Comparison of ENCODE assay signal across 24 cellular contexts in genomic region chr3:126313580-126314304, GRCh38. TPM values are rescaled to one million over a fixed set of nuclear protein-coding genes. Genes with fewer than 3 reads are reported as not detected.
DNase-seq lines count a peak whose midpoint lies in the region; ATAC-seq and TF ChIP-seq lines count a peak whose summit lies in the region.
"Had no signal": no experiment of that assay in that cellular context is flagged by ENCODE, and none has a peak within 500 bp of the region (broad histone marks: within the 10 kb centered on the region; RNA-seq: fewer than 3 reads in every experiment).

No MANE protein-coding gene starts in this region.

- H3K9ac ChIP-seq in PC-3 (ENCODE audit: low read length): no peak overlapping the region

- H3K4me1 Mint-ChIP-seq in CD8-positive, alpha-beta T cell (ENCODE audit: low read depth): no peaks in the 10 kb centered on the region
- H3K4me1 Mint-ChIP-seq: central memory CD8-positive, alpha-beta T cell; stimulated activated naive B cell treated with anti-CD40 and anti-IgM and Interleukin-4, amounts not matched to agents 10 μg/mL and 1 μg/mL and 100 μg/mL, for 72 hours had no signal

- no peak overlapping the region for H3K27ac Mint-ChIP-seq in CD8-positive, alpha-beta T cell
- H3K27ac Mint-ChIP-seq: activated naive CD8-positive, alpha-beta T cell; activated T-helper 2 cell treated with anti-CD3 and anti-CD28 coated beads, Interferon-gamma antibody, Interleukin-2, Interleukin-4, amounts not matched to agents 10 μg/mL and 5 μg/mL and 100 μg/mL, durations not matched to agents 14 hours and 24 hours and 36 hours; stimulated activated naive B cell treated with anti-CD40 and anti-IgM and Interleukin-4, amounts not matched to agents 10 μg/mL and 1 μg/mL and 100 μg/mL, for 72 hours had no signal

- TF ChIP-seq RAD21 in Ishikawa (IDR thresholded peaks at IDR 0.05; ENCODE audit: low read depth): no peak

- CTCF ChIA-PET in CD8-positive, alpha-beta T cell (lab: Charles Lee): no interaction called here
- CTCF ChIA-PET in PC-3 (lab: Charles Lee): no interaction called here

- no peak for TF ChIP-seq CTCF in cardiac fibroblast (IDR thresholded peaks at IDR 0.05; ENCODE audit: low read depth, low read length)
- no peak for TF ChIP-seq CTCF in ovary (IDR thresholded peaks at IDR 0.05)
- no peak for TF ChIP-seq CTCF in CD8-positive, alpha-beta T cell (IDR thresholded peaks at IDR 0.05)
- no peak for TF ChIP-seq CTCF in PC-3 (conservative IDR thresholded peaks at IDR 0.05; ENCODE audit: low read depth, low read length)

- no peaks in the 10 kb centered on the region for H3K79me2 ChIP-seq in PC-3 (ENCODE audit: low read length)

- H3K27me3 ChIP-seq in ovary (no peaks in the 10 kb centered on the region), PC-3 (ENCODE audit: low read length) (no peaks in the 10 kb centered on the region)
- H3K27me3 ChIP-seq in CD8-positive, alpha-beta T cell (ENCODE audit: insufficient read depth, low read length): no peaks in the 10 kb centered on the region
- H3K27me3 ChIP-seq: BE2C, foreskin keratinocyte had no signal

- H3K27me3 Mint-ChIP-seq in CD8-positive, alpha-beta T cell (ENCODE audit: low read depth): no peaks in the 10 kb centered on the region
- H3K27me3 Mint-ChIP-seq: activated naive CD8-positive, alpha-beta T cell had no signal

- H3K4me1 ChIP-seq in ovary (ENCODE audit: insufficient read depth) (peaks cover 28% of the 10 kb centered on the region), PC-3 (ENCODE audit: insufficient read depth, low read length) (no peaks in the 10 kb centered on the region)
- H3K4me1 ChIP-seq in CD8-positive, alpha-beta T cell (ENCODE audit: insufficient read depth, low read length): no peaks in the 10 kb centered on the region
- H3K4me1 ChIP-seq: BE2C, foreskin keratinocyte, psoas muscle had no signal

- no peak for ATAC-seq in CD8-positive, alpha-beta T cell
- no peak for ATAC-seq in PC-3
- ATAC-seq: foreskin keratinocyte; psoas muscle; stimulated activated naive B cell treated with anti-CD40 and anti-IgM and Interleukin-4, amounts not matched to agents 10 μg/mL and 1 μg/mL and 100 μg/mL, for 72 hours had no signal

- peak overlapping the region; percentile 12 to 62 for H3K27ac ChIP-seq in ovary
- H3K27ac ChIP-seq in CD8-positive, alpha-beta T cell (ENCODE audit: low read depth, low read length): no peak overlapping the region
- no peak overlapping the region for H3K27ac ChIP-seq in PC-3 (ENCODE audit: low read length)
- H3K27ac ChIP-seq: foreskin keratinocyte, HL-60, psoas muscle, RWPE1, SK-N-MC, skin epidermis, thoracic aorta had no signal

- H3K9me2 ChIP-seq in PC-3 (replicated peaks; ENCODE audit: low read length): no peaks in the 10 kb centered on the region

- 67 to 78% (median 72%) methylated on average over 6 of the region's 6 CpGs for WGBS in ovary, 3 donors

- H3F3A ChIP-seq in PC-3 (ENCODE audit: low read length, unreplicated experiment): no peaks in the 10 kb centered on the region

- intact Hi-C loops in ovary (cut with DNase I): loop anchor here in 1 of 4 donors (5.0 kb wide), 1 partner anchor 39 kb away; no protein-coding TSS in a partner anchor
- intact Hi-C loops in CD8-positive, alpha-beta T cell (cut with DNase I, micrococcal nuclease): no loop called here
- intact Hi-C loops in PC-3 (cut with micrococcal nuclease): no loop called here

- no TSS peak for BruUV-seq in PC-3 (replicated peaks; lab: Mats Ljungman, UMichigan)

- H2AFZ ChIP-seq in PC-3 (ENCODE audit: low read length): no peak overlapping the region

- TF ChIP-seq EP300 in Ishikawa (IDR thresholded peaks at IDR 0.05; ENCODE audit: borderline replicate concordance) (no peak), ovary (IDR thresholded peaks at IDR 0.05) (no peak)

- H3K4me3 Mint-ChIP-seq in CD8-positive, alpha-beta T cell: no peak overlapping the region
- H3K4me3 Mint-ChIP-seq: activated naive CD8-positive, alpha-beta T cell; central memory CD8-positive, alpha-beta T cell; stimulated activated naive B cell treated with anti-CD40 and anti-IgM and Interleukin-4, amounts not matched to agents 10 μg/mL and 1 μg/mL and 100 μg/mL, for 72 hours had no signal

- DNase-seq in NCI-H2196 (lab: John Stamatoyannopoulos, UW; ENCODE audit: unreplicated experiment) (peak; percentile 27), NCI-H2196 treated with DMSO at 0.1 percent for 48 hours (lab: John Stamatoyannopoulos, UW; ENCODE audit: unreplicated experiment) (no peak), cardiac fibroblast (ENCODE audit: low read depth in 2 of 2) (peak; percentile 10 to 13), ovary (peak in 1 of 5 donors; percentile 29), PC-3 (no peak)
- no peak for DNase-seq in stimulated activated naive CD4-positive, alpha-beta T cell (lab: John Stamatoyannopoulos, UW)
- no peak for DNase-seq in CD8-positive, alpha-beta T cell
- DNase-seq: activated CD4-positive, alpha-beta T cell treated with anti-CD3 and anti-CD28 coated beads for 48 hours; BE2C; foreskin keratinocyte; NCI-H1436 treated with DMSO at 0.1 percent for 48 hours; NCI-H226; psoas muscle; stimulated activated naive B cell treated with anti-CD40 and anti-IgM and Interleukin-4, amounts not matched to agents 10 μg/mL and 1 μg/mL and 100 μg/mL, for 72 hours; T-helper 2 cell had no signal

- H4K20me1 ChIP-seq in PC-3 (ENCODE audit: low read length): no peaks in the 10 kb centered on the region

- TF ChIP-seq POLR2A in ovary (IDR thresholded peaks at IDR 0.05): no peak

- no peak overlapping the region for H3K4me2 ChIP-seq in PC-3 (ENCODE audit: low read length)

- no peaks in the 10 kb centered on the region for H3K36me3 Mint-ChIP-seq in CD8-positive, alpha-beta T cell
- H3K36me3 Mint-ChIP-seq: activated naive CD8-positive, alpha-beta T cell; stimulated activated naive B cell treated with anti-CD40 and anti-IgM and Interleukin-4, amounts not matched to agents 10 μg/mL and 1 μg/mL and 100 μg/mL, for 72 hours had no signal

- H3K9me3 ChIP-seq in ovary (no peaks in the 10 kb centered on the region), PC-3 (ENCODE audit: low read length) (no peaks in the 10 kb centered on the region)
- H3K9me3 ChIP-seq in CD8-positive, alpha-beta T cell (ENCODE audit: low read length): no peaks in the 10 kb centered on the region
- H3K9me3 ChIP-seq: BE2C, psoas muscle, thoracic aorta had no signal

- H3K36me3 ChIP-seq in ovary: no peaks in the 10 kb centered on the region
- no peaks in the 10 kb centered on the region for H3K36me3 ChIP-seq in CD8-positive, alpha-beta T cell (ENCODE audit: insufficient read depth, low read length)
- no peaks in the 10 kb centered on the region for H3K36me3 ChIP-seq in PC-3 (ENCODE audit: low read depth, low read length)
- H3K36me3 ChIP-seq: BE2C, thoracic aorta had no signal

- POLR2A ChIA-PET in CD8-positive, alpha-beta T cell (lab: Charles Lee): no interaction called here
- POLR2A ChIA-PET in PC-3 (lab: Charles Lee; ENCODE audit: unreplicated experiment): no interaction called here

- H3K4me3 ChIP-seq in cardiac fibroblast (replicated peaks in 1 of 2; ENCODE audit: low read depth in 2 of 2, low read length in 2 of 2): no peak overlapping the region
- H3K4me3 ChIP-seq in ovary: no peak overlapping the region
- no peak overlapping the region for H3K4me3 ChIP-seq in CD8-positive, alpha-beta T cell (ENCODE audit: low read depth, low read length)
- H3K4me3 ChIP-seq in PC-3 (ENCODE audit: low read length): no peak overlapping the region
- H3K4me3 ChIP-seq: psoas muscle, SK-N-MC, skin epidermis, thoracic aorta had no signal

- H3K9me3 Mint-ChIP-seq in CD8-positive, alpha-beta T cell: no peaks in the 10 kb centered on the region
- H3K9me3 Mint-ChIP-seq: activated T-helper 2 cell treated with anti-CD3 and anti-CD28 coated beads, Interferon-gamma antibody, Interleukin-2, Interleukin-4, amounts not matched to agents 10 μg/mL and 5 μg/mL and 100 μg/mL, durations not matched to agents 14 hours and 24 hours and 36 hours; central memory CD8-positive, alpha-beta T cell had no signal

TF ChIP-seq in Ishikawa, 13 proteins besides CTCF, POLR2A, EP300 and RAD21:
- TF ChIP-seq NFIC (IDR thresholded peaks at IDR 0.05) (0 out of 2 replicates have a peak, but pooled peaks have one; percentile 18), REST (IDR thresholded peaks at IDR 0.05; ENCODE audit: low read depth) (no peak)
TF ChIP-seq in Ishikawa: peak in this region for 1.

RNA-seq across cellular contexts. Expression of gene KLF15, which starts 43.5 kb away (rescaled TPM):
- total RNA-seq in ovary (10 to 100 TPM; 23.2 to 83.3 (median 40.0) TPM), PC-3 (2014; rRNA removed) (0.12 TPM in 1 of 2 replicates, not detected in the other)
- 10 to 100 TPM; 13.4 to 61.4 TPM for polyA plus RNA-seq in ovary
- total RNA-seq in CD8-positive, alpha-beta T cell: under 1 TPM in 1 of 2 experiments, not detected in 1; 0.16 TPM
- polyA plus RNA-seq: foreskin keratinocyte had no signal

Comparison
In these comparisons a context has a peak if more than half of its experiments do, and no peak if none do; other contexts are left out.
1. DNase-seq: peak in NCI-H2196 (single experiment) and cardiac fibroblast (2 of 2); none in NCI-H2196 treated with DMSO at 0.1 percent for 48 hours (single experiment), stimulated activated naive CD4-positive, alpha-beta T cell (0 of 6), CD8-positive, alpha-beta T cell (0 of 7) and PC-3 (single experiment).
2. H3K27ac ChIP-seq: peak in ovary (2 of 2); none in CD8-positive, alpha-beta T cell (single experiment) and PC-3 (single experiment).
3. RNA of gene KLF15, which starts 43.5 kb away (total RNA-seq): 23.2 to 83.3 TPM in ovary; 0.16 TPM in CD8-positive, alpha-beta T cell and 0.12 TPM in PC-3; every median in the first group is over 10 times any median in the second.